Comparison of ENCODE assay signal across 8 cellular contexts in the genomic region with DNA sequence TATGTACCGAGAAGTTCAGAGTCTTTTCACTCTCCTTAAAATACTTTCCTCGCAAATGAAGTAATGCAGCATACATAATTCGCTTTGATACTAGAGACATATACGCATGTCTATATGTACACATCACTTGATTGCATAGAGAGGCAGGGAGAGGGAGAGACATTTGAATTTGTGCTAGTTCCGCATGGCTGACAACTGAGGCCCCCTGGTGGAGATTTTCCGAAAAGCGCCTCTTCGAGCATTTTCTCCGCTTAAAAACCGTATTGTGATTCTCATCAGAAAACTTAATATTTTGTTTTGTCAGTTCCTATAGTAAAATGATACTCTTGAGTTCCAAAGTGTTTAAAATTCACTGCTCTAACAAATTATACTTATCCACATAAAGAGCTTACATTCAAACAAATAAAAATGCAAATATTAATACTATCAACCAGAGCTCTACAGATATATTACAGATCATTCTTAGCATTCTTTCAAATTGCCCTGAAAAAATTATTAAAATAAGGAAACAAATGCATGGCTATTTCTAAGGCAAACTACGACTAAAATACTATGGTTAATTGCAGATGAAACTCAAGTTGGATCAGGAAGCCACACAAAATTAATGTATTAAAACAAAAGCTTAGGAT. TPM values are rescaled to one million over a fixed set of nuclear protein-coding genes. Genes with fewer than 3 reads are reported as not detected.
DNase-seq lines count a peak whose midpoint lies in the region; ATAC-seq and TF ChIP-seq lines count a peak whose summit lies in the region.

No MANE protein-coding gene starts in this region.

- no peak overlapping the region for H2BK20ac ChIP-seq in H9 (ENCODE audit: low read depth, low read length, poor library complexity, severe bottlenecking)

- no peaks in the 10 kb centered on the region for H3K79me2 ChIP-seq in H9 (ENCODE audit: insufficient read depth, low read length)

- H3K9me3 Mint-ChIP-seq in H9, result no peaks in the 10 kb centered on the region
- no peaks in the 10 kb centered on the region for H3K9me3 Mint-ChIP-seq in activated T-cell treated with anti-CD3 and anti-CD28 coated beads, Interleukin-2, amount 50 U/mL, for 4 hours

- H2AK5ac ChIP-seq in H9 (ENCODE audit: insufficient read length, low read length), result no peak overlapping the region

- H3K4me2 ChIP-seq in H9 (ENCODE audit: insufficient read depth, insufficient read length, low read length), result no peak overlapping the region

- H3K79me1 ChIP-seq in H9 (ENCODE audit: insufficient read depth, low read depth, low read length, poor library complexity, severe bottlenecking), result no peaks in the 10 kb centered on the region

- H2BK12ac ChIP-seq in H9 (ENCODE audit: insufficient read length, low read depth, low read length), result no peak overlapping the region

- TF ChIP-seq CTCF in H9 (conservative IDR thresholded peaks at IDR 0.05), result peak; percentile 93
- TF ChIP-seq CTCF in fibroblast of mammary gland (conservative IDR thresholded peaks at IDR 0.05; ENCODE audit: control insufficient read depth, insufficient read depth, low read depth, low read length), result peak; percentile 91

- no peaks in the 10 kb centered on the region for H3K9me3 ChIP-seq in H9 (ENCODE audit: control insufficient read depth, low read depth, low read length)

- H3K4ac ChIP-seq in H9 (ENCODE audit: low read depth, low read length), result no peak overlapping the region

- H3K27me3 ChIP-seq in H9 (ENCODE audit: insufficient read depth, low read length), result no peaks in the 10 kb centered on the region

- H3K14ac ChIP-seq in H9 (ENCODE audit: insufficient read depth, low read length), result no peak overlapping the region

- peak; percentile 56 for DNase-seq in AG08396 (ENCODE audit: low spot score)
- no peak for DNase-seq in H9
- peak; percentile 82 for DNase-seq in OCI-M2 (lab: John Stamatoyannopoulos, UW; ENCODE audit: unreplicated experiment)
- peak; percentile 64 for DNase-seq in activated T-cell treated with anti-CD3 and anti-CD28 coated beads, Interleukin-2, amount 50 U/mL, for 4 hours
- DNase-seq in fibroblast of mammary gland (ENCODE audit: low read depth), result peak; percentile 61
- DNase-seq in occipital lobe (lab: John Stamatoyannopoulos, UW), result peak; percentile 58
- DNase-seq in ureter (ENCODE audit: low spot score), result peak; percentile 70

- no peak overlapping the region for H2BK120ac ChIP-seq in H9 (ENCODE audit: low read depth, low read length, poor library complexity, severe bottlenecking)

- no CpG with 5 or more reads among the region's 11 CpGs for WGBS in H9 (ENCODE audit: extremely low coverage, insufficient read length, low lambda C conversion rate)

- no peak overlapping the region for H3K27ac Mint-ChIP-seq in H9

- H3K18ac ChIP-seq in H9 (ENCODE audit: insufficient read length, low read depth, low read length), result no peak overlapping the region

- ATAC-seq in activated T-cell treated with anti-CD3 and anti-CD28 coated beads, Interleukin-2, amount 50 U/mL, for 4 hours, result peak; percentile 63 to 69
- no peak for ATAC-seq in HG03139 (IDR thresholded peaks at IDR 0.05; ENCODE audit: unreplicated experiment)

- H2BK5ac ChIP-seq in H9 (ENCODE audit: insufficient read length, low read length), result no peak overlapping the region

- no peaks in the 10 kb centered on the region for H4K20me1 ChIP-seq in H9 (ENCODE audit: control insufficient read depth, insufficient read depth, insufficient read length)

- no peaks in the 10 kb centered on the region for H3K36me3 Mint-ChIP-seq in H9 (ENCODE audit: insufficient read depth in 1 of 3, low read depth in 3 of 3)
- H3K36me3 Mint-ChIP-seq in activated T-cell treated with anti-CD3 and anti-CD28 coated beads, Interleukin-2, amount 50 U/mL, for 4 hours (ENCODE audit: insufficient read depth), result no peaks in the 10 kb centered on the region

- no peak overlapping the region for H3K4me3 ChIP-seq in fibroblast of mammary gland (ENCODE audit: control insufficient read depth, low read depth, low read length)

- H3K4me1 ChIP-seq in H9 (ENCODE audit: insufficient read depth, low read length), result no peaks in the 10 kb centered on the region

- H3K27ac ChIP-seq in H9 (ENCODE audit: insufficient read length, low read depth, low read length), result no peak overlapping the region

- H3T11ph ChIP-seq in H9 (ENCODE audit: low read length), result no peak overlapping the region

- no peak overlapping the region for H3K9ac ChIP-seq in H9 (ENCODE audit: extremely low read depth, insufficient read length, low read length)

- H4K5ac ChIP-seq in H9 (ENCODE audit: insufficient read length, low read depth, low read length), result no peak overlapping the region

- H2AFZ ChIP-seq in H9 (ENCODE audit: low read length), result no peak overlapping the region

- no peak overlapping the region for H4K8ac ChIP-seq in H9 (replicated peaks; ENCODE audit: insufficient read length, low read depth, low read length)

- H4K91ac ChIP-seq in H9 (ENCODE audit: insufficient read length, low read depth, low read length), result no peak overlapping the region

- peaks cover 14 to 15% of the 10 kb centered on the region in 2 experiments for H3K4me1 Mint-ChIP-seq in H9
- no peaks in the 10 kb centered on the region for H3K4me1 Mint-ChIP-seq in activated T-cell treated with anti-CD3 and anti-CD28 coated beads, Interleukin-2, amount 50 U/mL, for 4 hours (ENCODE audit: low read depth)

- peaks cover 11% of the 10 kb centered on the region for H3K27me3 Mint-ChIP-seq in H9 (ENCODE audit: low read depth)
- peaks cover 7% of the 10 kb centered on the region for H3K27me3 Mint-ChIP-seq in activated T-cell treated with anti-CD3 and anti-CD28 coated beads, Interleukin-2, amount 50 U/mL, for 4 hours (ENCODE audit: low read depth)

- H3K23me2 ChIP-seq in H9 (ENCODE audit: insufficient read length, low read depth, low read length, poor library complexity, severe bottlenecking), result no peaks in the 10 kb centered on the region

- no peak overlapping the region for H2BK15ac ChIP-seq in H9 (ENCODE audit: low read depth, low read length)

- no peak overlapping the region for H3K4me3 Mint-ChIP-seq in H9
- no peak overlapping the region for H3K4me3 Mint-ChIP-seq in activated T-cell treated with anti-CD3 and anti-CD28 coated beads, Interleukin-2, amount 50 U/mL, for 4 hours

- no peak overlapping the region for H3K23ac ChIP-seq in H9 (ENCODE audit: insufficient read length, low read depth, low read length)

- no peak overlapping the region for H3K56ac ChIP-seq in H9 (ENCODE audit: insufficient read length, low read depth, low read length)

RNA-seq across cellular contexts. Expression of a gene that starts 0.6 kb away (rescaled TPM):
- total RNA-seq in H9 (2021), result 0.28 and 0.44 TPM in 2 replicates
- under 1 TPM; 0.08 to 0.18 (median 0.11) TPM for total RNA-seq in activated T-cell treated with anti-CD3 and anti-CD28 coated beads, Interleukin-2, amount 50 U/mL, for 4 hours
- 0.47 TPM for total RNA-seq in occipital lobe
- 1.3 TPM for total RNA-seq in ureter

RNA-seq across cellular contexts. Expression of a gene that starts 15.1 kb away (rescaled TPM):
- total RNA-seq in H9 (2021), result 38.1 and 40.0 TPM in 2 replicates
- total RNA-seq in activated T-cell treated with anti-CD3 and anti-CD28 coated beads, Interleukin-2, amount 50 U/mL, for 4 hours, result 10 to 100 TPM; 44.1 to 52.1 (median 49.0) TPM
- total RNA-seq in occipital lobe, result 48.7 TPM
- total RNA-seq in ureter, result 33.5 TPM
